9 cellular contexts compared by ENCODE assay signal in genomic region chr22:44625981-44626687, GRCh38.
DNase-seq lines count a peak whose midpoint lies in the region; ATAC-seq and TF ChIP-seq lines count a peak whose summit lies in the region.
"Had no signal": no experiment of that assay in that cellular context is flagged by ENCODE, and none has a peak within 500 bp of the region (broad histone marks: within the 10 kb centered on the region; RNA-seq: fewer than 3 reads in every experiment).

No MANE protein-coding gene starts in this region.

- intact Hi-C loops in Calu3 (cut with micrococcal nuclease; ENCODE audit: unreplicated experiment), result loop anchor here (1.0 to 10.0 kb wide), 3 partner anchors 291 to 633 kb away; no protein-coding TSS in a partner anchor

- H3K27ac Mint-ChIP-seq in Calu3 (ENCODE audit: unreplicated experiment), result no peak overlapping the region

- DNase-seq in Calu3, result peak; percentile 77
- DNase-seq in Jurkat, Clone E6-1 (ENCODE audit: low read depth, low spot score), result peak; percentile 49
- DNase-seq in SHP77 (lab: John Stamatoyannopoulos, UW), result peak; percentile 47 to 72
- peak; percentile 63 for DNase-seq in activated T-helper 9 cell treated with anti-CD3 and anti-CD28 coated beads, Interleukin-2, amount 50 U/mL, for 16 hours (ENCODE audit: low read depth)
- DNase-seq in fibroblast of the aortic adventitia (ENCODE audit: low read depth), result peak; percentile 64
- DNase-seq in nucleus accumbens (lab: John Stamatoyannopoulos, UW), result peak in 47 of 56 donors; percentile 10 to 80 (median 38)
- DNase-seq in suprapubic skin (ENCODE audit: low spot score in 2 of 2), result peak; percentile 79 to 88

- H3K4me3 Mint-ChIP-seq in Calu3 (ENCODE audit: low read depth, unreplicated experiment), result no peak overlapping the region

- H3K36me3 ChIP-seq in suprapubic skin, result no peaks in the 10 kb centered on the region
- H3K36me3 ChIP-seq: SJSA1 had no signal

- peaks cover 19% of the 10 kb centered on the region for H3K27me3 ChIP-seq in suprapubic skin
- H3K27me3 ChIP-seq: SJSA1 had no signal

- 6% methylated on average over 16 of the region's 16 CpGs for WGBS in suprapubic skin

- no peaks in the 10 kb centered on the region for H3K9me3 ChIP-seq in suprapubic skin
- H3K9me3 ChIP-seq: SJSA1 had no signal

- no peak for TF ChIP-seq POLR2A in suprapubic skin (IDR thresholded peaks at IDR 0.05)

- no peaks in the 10 kb centered on the region for H3K4me1 ChIP-seq in suprapubic skin
- H3K4me1 ChIP-seq: SJSA1 had no signal

- peaks cover 2% of the 10 kb centered on the region for H3K9me3 Mint-ChIP-seq in Calu3 (ENCODE audit: low read depth, unreplicated experiment)

- no peaks in the 10 kb centered on the region for H3K4me1 Mint-ChIP-seq in Calu3 (ENCODE audit: low read depth, unreplicated experiment)

- CTCF ChIA-PET in Calu3 (lab: Charles Lee), result interaction anchor here (0.6 to 3.5 kb wide), 8 partner anchors 137 to 680 kb away, joined by 3 to 23 read pairs (median 8); no protein-coding TSS in a partner anchor

- H3K4me3 ChIP-seq in Jurkat, Clone E6-1 (ENCODE audit: low read length), result no peak overlapping the region
- H3K4me3 ChIP-seq in fibroblast of the aortic adventitia (ENCODE audit: low read depth, low read length) (no peak overlapping the region), suprapubic skin (no peak overlapping the region)
- H3K4me3 ChIP-seq: SJSA1 had no signal

- no TSS peak for BruUV-seq in Calu3 (replicated peaks; lab: Mats Ljungman, UMichigan)

- TF ChIP-seq EP300 in suprapubic skin (IDR thresholded peaks at IDR 0.05), result no peak

- H3K27ac ChIP-seq in suprapubic skin, result no peak overlapping the region
- H3K27ac ChIP-seq: SJSA1 had no signal

- TF ChIP-seq CTCF in Calu3 (IDR thresholded peaks at IDR 0.05; ENCODE audit: unreplicated experiment) (peak; percentile 97), fibroblast of the aortic adventitia (IDR thresholded peaks at IDR 0.05; ENCODE audit: insufficient read depth, low read length) (peak; percentile 93), suprapubic skin (IDR thresholded peaks at IDR 0.05) (peak; percentile 93 to 100)

- H3K27me3 Mint-ChIP-seq in Calu3 (ENCODE audit: unreplicated experiment), result peaks cover 74% of the 10 kb centered on the region

- H3K36me3 Mint-ChIP-seq in Calu3 (ENCODE audit: insufficient read depth, unreplicated experiment), result no peaks in the 10 kb centered on the region

- ATAC-seq in HG02623 (IDR thresholded peaks at IDR 0.05; ENCODE audit: unreplicated experiment), result no peak
